Comparison of ENCODE assay signal across 10 cellular contexts in genomic region chr2:217978536-217979150, GRCh38. TPM values are rescaled to one million over a fixed set of nuclear protein-coding genes. Genes with fewer than 3 reads are reported as not detected.
DNase-seq lines count a peak whose midpoint lies in the region; ATAC-seq and TF ChIP-seq lines count a peak whose summit lies in the region.
"Had no signal": no experiment of that assay in that cellular context is flagged by ENCODE, and none has a peak within 500 bp of the region (broad histone marks: within the 10 kb centered on the region; RNA-seq: fewer than 3 reads in every experiment).

No MANE protein-coding gene starts in this region.

- H3K36me3 Mint-ChIP-seq in HFFc6 (ENCODE audit: low read depth), result peaks cover 18% of the 10 kb centered on the region
- H3K36me3 Mint-ChIP-seq in CD4-positive, alpha-beta memory T cell, result no peaks in the 10 kb centered on the region

- peak overlapping the region; percentile 63 for H2AFZ ChIP-seq in mammary epithelial cell (ENCODE audit: low read depth, low read length)

- WGBS in mammary epithelial cell (ENCODE audit: low coverage, missing lambda C conversion rate), result no CpG with 5 or more reads among the region's 46 CpGs
- 28 to 47% (median 46%) methylated on average over 24 to 46 of the region's 46 CpGs for WGBS in psoas muscle, 3 donors

- H3K36me3 ChIP-seq in mammary epithelial cell (ENCODE audit: insufficient read depth, low read length) (no peaks in the 10 kb centered on the region), iPS-20b (ENCODE audit: insufficient read depth, low read depth, low read length) (no peaks in the 10 kb centered on the region), psoas muscle (ENCODE audit: insufficient read depth in 1 of 2, low read depth in 1 of 2) (no peaks in the 10 kb centered on the region)
- H3K36me3 ChIP-seq in CD4-positive, alpha-beta memory T cell (ENCODE audit: insufficient read depth, low read length), result no peaks in the 10 kb centered on the region

- H3K27me3 ChIP-seq in mammary epithelial cell (ENCODE audit: insufficient read depth, low read length), result peaks cover 16% of the 10 kb centered on the region
- H3K27me3 ChIP-seq in iPS-20b (ENCODE audit: insufficient read depth, low read length), result peaks cover 32% of the 10 kb centered on the region
- H3K27me3 ChIP-seq in psoas muscle (ENCODE audit: insufficient read depth in 3 of 3, low read length in 2 of 3), result no peaks in the 10 kb centered on the region
- H3K27me3 ChIP-seq in CD4-positive, alpha-beta memory T cell (ENCODE audit: insufficient read depth, low read length), result no peaks in the 10 kb centered on the region

- H3K4me2 ChIP-seq in mammary epithelial cell (ENCODE audit: insufficient read depth, low read depth, low read length), result peak overlapping the region; percentile 76

- CTCF ChIA-PET in mammary epithelial cell (lab: Charles Lee; ENCODE audit: low non-redundant PET), result no interaction called here
- CTCF ChIA-PET in CD4-positive, alpha-beta memory T cell (lab: Charles Lee; ENCODE audit: partially characterized antibody), result no interaction called here

- H3K4me3 ChIP-seq in mammary epithelial cell (replicated peaks in 1 of 3; ENCODE audit: insufficient read depth in 1 of 3, low read depth in 2 of 3, low read length in 3 of 3) (peak overlapping the region; percentile 24 to 44 (median 35)), iPS-20b (ENCODE audit: low read length) (peak overlapping the region; percentile 80; the same call in 1 of the 2 replicates), psoas muscle (peak overlapping the region; percentile 60)
- no peak overlapping the region for H3K4me3 ChIP-seq in CD4-positive, alpha-beta memory T cell (ENCODE audit: low read length in 2 of 2)

- H3K79me2 ChIP-seq in mammary epithelial cell (ENCODE audit: insufficient read depth, low read length), result no peaks in the 10 kb centered on the region

- peaks cover 24% of the 10 kb centered on the region for H3K4me1 Mint-ChIP-seq in HFFc6 (ENCODE audit: low read depth)
- H3K4me1 Mint-ChIP-seq in CD4-positive, alpha-beta memory T cell, result peaks cover 0 to 3% (median 0%) of the 10 kb centered on the region in 4 donors

- ATAC-seq in psoas muscle (peak in 3 of 4 donors; percentile 4 to 11 (median 7)), GM19463 (IDR thresholded peaks at IDR 0.05; ENCODE audit: unreplicated experiment) (no peak)

- H3K4me1 ChIP-seq in mammary epithelial cell (ENCODE audit: insufficient read depth, low read length), result peaks cover 3% of the 10 kb centered on the region
- H3K4me1 ChIP-seq in iPS-20b (ENCODE audit: insufficient read depth, low read length), result peaks cover 7% of the 10 kb centered on the region; the same call in 1 of the 2 replicates
- H3K4me1 ChIP-seq in psoas muscle, result peaks cover 29% of the 10 kb centered on the region
- no peaks in the 10 kb centered on the region for H3K4me1 ChIP-seq in CD4-positive, alpha-beta memory T cell (ENCODE audit: insufficient read depth, low read length)

- dilution Hi-C loops in mammary epithelial cell (cut with HindIII; ENCODE audit: low sequenced_read_pairs), result no loop called here

- POLR2A ChIA-PET in CD4-positive, alpha-beta memory T cell (lab: Charles Lee; ENCODE audit: partially characterized antibody), result no interaction called here

- no peaks in the 10 kb centered on the region; the same call in 1 of the 2 replicates for H3K27me3 Mint-ChIP-seq in HFFc6 (ENCODE audit: insufficient read depth)
- peaks cover 0 to 1% of the 10 kb centered on the region in 2 donors for H3K27me3 Mint-ChIP-seq in CD4-positive, alpha-beta memory T cell

- no peaks in the 10 kb centered on the region for H3K9me3 ChIP-seq in mammary epithelial cell (replicated peaks; ENCODE audit: insufficient read depth, low read length)
- no peaks in the 10 kb centered on the region for H3K9me3 ChIP-seq in iPS-20b (ENCODE audit: insufficient read depth, low read depth, low read length)
- no peaks in the 10 kb centered on the region for H3K9me3 ChIP-seq in psoas muscle
- H3K9me3 ChIP-seq in CD4-positive, alpha-beta memory T cell (ENCODE audit: control insufficient read depth in 1 of 2, low read length in 2 of 2), result no peaks in the 10 kb centered on the region

- no peaks in the 10 kb centered on the region for H3K9me3 Mint-ChIP-seq in HFFc6
- H3K9me3 Mint-ChIP-seq in CD4-positive, alpha-beta memory T cell, result peaks cover 0 to 2% (median 0%) of the 10 kb centered on the region in 8 donors
- H3K9me3 Mint-ChIP-seq: CD4-positive, alpha-beta T cell had no signal

- TF ChIP-seq CTCF in mammary epithelial cell (conservative IDR thresholded peaks at IDR 0.05 in 1 of 2, IDR thresholded peaks at IDR 0.05 in 1 of 2; ENCODE audit: extremely low read depth in 1 of 2, insufficient read depth in 1 of 2, low read depth in 1 of 2, low read length in 2 of 2) (no peak), psoas muscle (IDR thresholded peaks at IDR 0.05) (no peak), HFFc6 (IDR thresholded peaks at IDR 0.05) (no peak)

- in situ Hi-C loops in mammary epithelial cell (cut with MboI; ENCODE audit: low sequenced_read_pairs in 2 of 2), result no loop called here

- no peaks in the 10 kb centered on the region for H4K20me1 ChIP-seq in mammary epithelial cell (ENCODE audit: insufficient read depth, low read length)

- H3K9ac ChIP-seq in mammary epithelial cell (ENCODE audit: insufficient read depth, low read length), result no peak overlapping the region
- peak overlapping the region; percentile 62; the same call in 1 of the 2 replicates for H3K9ac ChIP-seq in iPS-20b (ENCODE audit: low read depth, low read length)

- peak; percentile 29 for DNase-seq in HK-2 (ENCODE audit: unreplicated experiment)
- DNase-seq in mammary epithelial cell, result no peak
- no peak for DNase-seq in psoas muscle
- DNase-seq in HFFc6, result no peak
- DNase-seq in CD4-positive, alpha-beta memory T cell, result no peak
- no peak for DNase-seq in T-helper 9 cell
- DNase-seq: CD4-positive, alpha-beta T cell; hippocampal formation had no signal

- H3K27ac ChIP-seq in mammary epithelial cell (ENCODE audit: insufficient read depth, low read depth, low read length), result no peak overlapping the region
- no peak overlapping the region for H3K27ac ChIP-seq in iPS-20b (ENCODE audit: low read length)
- peak overlapping the region; percentile 49 for H3K27ac ChIP-seq in psoas muscle
- no peak overlapping the region for H3K27ac ChIP-seq in CD4-positive, alpha-beta memory T cell (ENCODE audit: low read depth, low read length)

- H3K27ac Mint-ChIP-seq in HFFc6, result no peak overlapping the region
- H3K27ac Mint-ChIP-seq in CD4-positive, alpha-beta memory T cell, result no peak overlapping the region
- H3K27ac Mint-ChIP-seq: CD4-positive, alpha-beta T cell had no signal

- H3K4me3 Mint-ChIP-seq in HFFc6, result no peak overlapping the region; the same call in 1 of the 2 replicates
- H3K4me3 Mint-ChIP-seq in CD4-positive, alpha-beta memory T cell, result no peak overlapping the region
- H3K4me3 Mint-ChIP-seq: CD4-positive, alpha-beta T cell had no signal

- BruUV-seq in mammary epithelial cell (replicated peaks; lab: Mats Ljungman, UMichigan), result no TSS peak

- intact Hi-C loops in mammary epithelial cell (cut with micrococcal nuclease) (no loop called here), psoas muscle (cut with DNase I) (no loop called here)
- intact Hi-C loops in CD4-positive, alpha-beta memory T cell (cut with micrococcal nuclease), result no loop called here

RNA-seq across cellular contexts. Expression of gene TNS1, which starts 24.2 kb away (rescaled TPM):
- total RNA-seq in mammary epithelial cell (10 to 100 TPM in 1 of 2 donors, under 1 TPM in 1; 0.80 to 20.0 TPM), psoas muscle (100 to 1,000 TPM; 231 to 742 (median 415) TPM)
- polyA plus RNA-seq in mammary epithelial cell (0.46 TPM), psoas muscle (100 to 1,000 TPM in 2 of 3 donors, 10 to 100 TPM in 1; 73.4 to 276 (median 155) TPM)
- 11.9 TPM for polyA minus RNA-seq in mammary epithelial cell
- 100 to 1,000 TPM; 113 to 139 (median 126) TPM for total RNA-seq in HFFc6 (2021; fragmentation: NEBNext Ultra II Directional; extraction: Animal tissue kit (Norgen Biotek cat#: 25700))
- 1 to 10 TPM in 1 of 2 experiments, under 1 TPM in 1; 0.78 to 1.2 TPM for total RNA-seq in CD4-positive, alpha-beta memory T cell
- polyA plus RNA-seq in CD4-positive, alpha-beta memory T cell, result not detected

Comparison
In these comparisons a context has a peak if more than half of its experiments do, and no peak if none do; other contexts are left out.
1. H3K4me3 ChIP-seq: peak in mammary epithelial cell (3 of 3), iPS-20b (single experiment) and psoas muscle (single experiment); none in CD4-positive, alpha-beta memory T cell (0 of 2).
2. RNA of gene TNS1, which starts 24.2 kb away (total RNA-seq): 231 to 742 TPM in psoas muscle and 113 to 139 TPM in HFFc6; 0.80 to 20.0 TPM in mammary epithelial cell and 0.78 to 1.2 TPM in CD4-positive, alpha-beta memory T cell; every median in the first group is over 4 times any median in the second.